In the genomic region with DNA sequence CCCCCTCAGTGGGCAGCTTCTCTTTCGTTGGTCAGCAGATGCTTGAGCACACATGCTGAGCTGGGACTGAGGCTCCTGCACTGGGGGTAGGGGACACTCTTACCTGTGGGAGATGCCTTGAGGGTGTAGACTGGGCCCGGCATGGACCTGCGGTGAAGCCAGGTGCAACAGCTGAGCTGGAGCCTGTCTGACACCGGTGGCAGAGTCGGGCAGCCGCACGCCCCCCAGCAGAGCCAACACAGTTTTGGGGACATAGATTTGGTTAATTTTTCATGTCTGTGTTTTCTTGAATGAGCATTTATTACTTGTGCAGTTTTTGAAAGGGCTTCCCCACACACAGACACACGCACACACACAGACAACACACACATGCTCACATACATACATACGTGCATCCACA, we compare ENCODE assay signal across 26 cellular contexts. TPM values are rescaled to one million over a fixed set of nuclear protein-coding genes. Genes with fewer than 3 reads are reported as not detected.
DNase-seq lines count a peak whose midpoint lies in the region; ATAC-seq, FAIRE-seq and TF ChIP-seq lines count a peak whose summit lies in the region.
"Had no signal": no experiment of that assay in that cellular context is flagged by ENCODE, and none has a peak within 500 bp of the region (broad histone marks: within the 10 kb centered on the region; RNA-seq: fewer than 3 reads in every experiment).

No MANE protein-coding gene starts in this region.

- in situ Hi-C loops in IMR-90 (cut with MboI; ENCODE audit: low sequenced_read_pairs) = loop anchor here (25.0 kb wide), 1 partner anchor 349 kb away; a partner anchor contains a TSS

- TF ChIP-seq CTCF in A549 (IDR thresholded peaks at IDR 0.05) (no peak), IMR-90 (conservative IDR thresholded peaks at IDR 0.05; ENCODE audit: low read depth, low read length) (no peak), bronchial epithelial cell (IDR thresholded peaks at IDR 0.05; ENCODE audit: insufficient read depth, low read length, severe bottlenecking) (no peak), progenitor cell of endocrine pancreas (IDR thresholded peaks at IDR 0.05; ENCODE audit: unreplicated experiment) (no peak), prostate gland (IDR thresholded peaks at IDR 0.05) (no peak), stomach (IDR thresholded peaks at IDR 0.05) (no peak)

- no peaks in the 10 kb centered on the region for H3K36me3 ChIP-seq in IMR-90 (ENCODE audit: control insufficient read depth, insufficient read depth, low read length)
- H3K36me3 ChIP-seq in bronchial epithelial cell (ENCODE audit: control insufficient read depth, insufficient read depth, low read length) = no peaks in the 10 kb centered on the region
- no peaks in the 10 kb centered on the region for H3K36me3 ChIP-seq in prostate gland
- H3K36me3 ChIP-seq in stomach = no peaks in the 10 kb centered on the region

- peak overlapping the region; percentile 84 for H2AFZ ChIP-seq in IMR-90 (replicated peaks; ENCODE audit: low read length, poor library complexity)

- H2AK5ac ChIP-seq in IMR-90 (ENCODE audit: low read depth, low read length) = peak overlapping the region; percentile 37

- H3K4me3 Mint-ChIP-seq in progenitor cell of endocrine pancreas (ENCODE audit: low read depth) = no peak overlapping the region
- H3K4me3 Mint-ChIP-seq: CD8-positive, alpha-beta T cell had no signal

- H3K9me3 ChIP-seq in A549 (no peaks in the 10 kb centered on the region), IMR-90 (ENCODE audit: control insufficient read depth, insufficient read depth, low read length) (no peaks in the 10 kb centered on the region), prostate gland (no peaks in the 10 kb centered on the region), stomach (no peaks in the 10 kb centered on the region)

- H3K4me1 ChIP-seq in A549 (peaks cover 28% of the 10 kb centered on the region), IMR-90 (ENCODE audit: control insufficient read depth, insufficient read depth, low read length) (peaks cover 12% of the 10 kb centered on the region), prostate gland (replicated peaks) (peaks cover 7% of the 10 kb centered on the region), stomach (peaks cover 15 to 33% (median 32%) of the 10 kb centered on the region in 4 donors)

- peak overlapping the region in 1 of 2 experiments; percentile 25; a peak in 1 of 4 replicates for H4K8ac ChIP-seq in IMR-90 (ENCODE audit: low read depth in 2 of 2, low read length in 2 of 2)

- H3K14ac ChIP-seq in IMR-90 (replicated peaks; ENCODE audit: low read depth, low read length) = no peak overlapping the region

- ATAC-seq in A549 (no peak), IMR-90 (ENCODE audit: low read depth) (no peak)
- no peak for ATAC-seq in activated CD4-positive, CD25-positive, alpha-beta regulatory T cell treated with anti-CD3 and anti-CD28 coated beads, Interleukin-2, amount 50 U/mL, for 24 hours
- ATAC-seq: CD8-positive, alpha-beta T cell; HCT116 had no signal

- no peak overlapping the region for H4K91ac ChIP-seq in IMR-90 (ENCODE audit: insufficient read depth, low read depth, low read length)

- no peak for DNase-seq in A549 (ENCODE audit: low read depth in 1 of 2, low spot score in 1 of 2)
- DNase-seq in IMR-90 = no peak
- DNase-seq in bronchial epithelial cell (ENCODE audit: low read depth) = no peak
- no peak for DNase-seq in progenitor cell of endocrine pancreas (ENCODE audit: low spot score, unreplicated experiment)
- DNase-seq in prostate gland (ENCODE audit: low spot score) = no peak
- DNase-seq in stomach = no peak
- DNase-seq: AML-193; C1 segment of cervical spinal cord; CD8-positive, alpha-beta T cell; DMS 273 treated with DMSO at 0.1 percent for 48 hours; DND-41; Karpas-422; NCI-H1092; NCI-H1436 treated with DMSO at 0.1 percent for 48 hours; NCI-H187 treated with DMSO at 0.1 percent for 48 hours; NCI-H2107; NCI-H446; NCI-H526; RPMI8226; SHP77 treated with DMSO at 0.1 percent for 48 hours had no signal

- H3K4me3 ChIP-seq in A549 (no peak overlapping the region), IMR-90 (ENCODE audit: insufficient read depth, low read depth, low read length) (no peak overlapping the region), bronchial epithelial cell (ENCODE audit: low read depth, low read length) (no peak overlapping the region), prostate gland (no peak overlapping the region), stomach (no peak overlapping the region)

- no peak overlapping the region for H4K5ac ChIP-seq in IMR-90 (ENCODE audit: low read depth, low read length)

- no peak overlapping the region for H3K23ac ChIP-seq in IMR-90 (ENCODE audit: low read depth, low read length)

- H2AK9ac ChIP-seq in IMR-90 (replicated peaks; ENCODE audit: low read depth, low read length, poor library complexity) = peak overlapping the region; percentile 81

- H3K4me1 Mint-ChIP-seq in progenitor cell of endocrine pancreas (ENCODE audit: low read depth) = peaks cover 6% of the 10 kb centered on the region

- H3K27me3 Mint-ChIP-seq in progenitor cell of endocrine pancreas = peaks cover 41% of the 10 kb centered on the region

- H3K27ac ChIP-seq in A549 = peak overlapping the region; percentile 69 to 85; a peak in 4 of 6 replicates
- no peak overlapping the region for H3K27ac ChIP-seq in IMR-90 (ENCODE audit: insufficient read depth, low read length)
- no peak overlapping the region for H3K27ac ChIP-seq in prostate gland
- H3K27ac ChIP-seq in stomach = no peak overlapping the region

- CTCF ChIA-PET in A549 (lab: Yijun Ruan, JAX) = interaction anchor here (1.3 to 1.8 kb wide), 4 partner anchors 9 to 121 kb away, joined by 4 to 8 read pairs (median 5); a partner anchor contains a TSS
- CTCF ChIA-PET in IMR-90 (lab: Yijun Ruan, JAX) = interaction anchor here (1.3 kb wide), 1 partner anchor 10 kb away, joined by 3 read pairs; a partner anchor contains a TSS

- no peak overlapping the region for H2BK20ac ChIP-seq in IMR-90 (ENCODE audit: low read depth, low read length)

- peaks cover 9% of the 10 kb centered on the region for H3K9me1 ChIP-seq in IMR-90 (ENCODE audit: insufficient read depth, low read length)

- peak overlapping the region; percentile 77; the same call in 1 of the 2 replicates for H3K4ac ChIP-seq in IMR-90 (ENCODE audit: low read depth, low read length)

- H2BK15ac ChIP-seq in IMR-90 (ENCODE audit: low read depth, low read length) = no peak overlapping the region; the same call in 2 of the 3 replicates

- H2BK5ac ChIP-seq in IMR-90 (ENCODE audit: low read depth, low read length, poor library complexity, severe bottlenecking) = no peak overlapping the region

- H3K79me1 ChIP-seq in IMR-90 (ENCODE audit: low read depth in 1 of 2, low read length in 2 of 2) = no peaks in the 10 kb centered on the region

- no peak overlapping the region for H3K18ac ChIP-seq in IMR-90 (ENCODE audit: low read depth, low read length)

- peak overlapping the region; percentile 78 for H3K27ac Mint-ChIP-seq in progenitor cell of endocrine pancreas
- H3K27ac Mint-ChIP-seq: CD8-positive, alpha-beta T cell had no signal

- no peaks in the 10 kb centered on the region for H4K20me1 ChIP-seq in IMR-90 (ENCODE audit: insufficient read depth, low read length)

- 96% methylated on average over 8 of the region's 9 CpGs for WGBS in A549 (ENCODE audit: missing lambda C conversion rate)
- 83% methylated on average over 1 of the region's 9 CpGs; no CpG with 5 or more reads in 1 of the 2 experiments for WGBS in IMR-90 (ENCODE audit: extremely low coverage in 2 of 2, insufficient read length in 1 of 2), 2 experiments
- WGBS in prostate gland = 84% methylated on average over 9 of the region's 9 CpGs
- 80 to 92% (median 87%) methylated on average over 9 of the region's 9 CpGs for WGBS in stomach, 5 donors

- dilution Hi-C loops in IMR-90 (cut with HindIII; ENCODE audit: low sequenced_read_pairs, unreplicated experiment) = no loop called here

- POLR2A ChIA-PET in A549 (lab: Yijun Ruan, JAX) = no interaction called here
- POLR2A ChIA-PET in IMR-90 (lab: Charles Lee; ENCODE audit: unreplicated experiment) = no interaction called here

- no peaks in the 10 kb centered on the region for H3K36me3 Mint-ChIP-seq in progenitor cell of endocrine pancreas (ENCODE audit: insufficient read depth)
- H3K36me3 Mint-ChIP-seq: CD8-positive, alpha-beta T cell had no signal

- H3K9ac ChIP-seq in IMR-90 (ENCODE audit: low read depth, low read length) = no peak overlapping the region

- TF ChIP-seq RAD21 in A549 (conservative IDR thresholded peaks at IDR 0.05 in 1 of 2, IDR thresholded peaks at IDR 0.05 in 1 of 2) (no peak), IMR-90 (IDR thresholded peaks at IDR 0.05; ENCODE audit: low read length) (no peak)

- H3K9me3 Mint-ChIP-seq in progenitor cell of endocrine pancreas (ENCODE audit: low read depth) = no peaks in the 10 kb centered on the region
- H3K9me3 Mint-ChIP-seq: CD8-positive, alpha-beta T cell had no signal

- TF ChIP-seq EP300 in A549 (IDR thresholded peaks at IDR 0.05) (no peak), stomach (IDR thresholded peaks at IDR 0.05) (no peak)

- FAIRE-seq in A549 (lab: Jason Lieb, UNC) (no peak), bronchial epithelial cell (lab: Jason Lieb, UNC) (peak; percentile 55)
- FAIRE-seq: GM12892 had no signal

- H3K4me2 ChIP-seq in A549 (no peak overlapping the region), IMR-90 (ENCODE audit: low read depth, low read length) (no peak overlapping the region)

- peak overlapping the region; percentile 75; the same call in 1 of the 2 replicates for H2BK120ac ChIP-seq in IMR-90 (ENCODE audit: low read depth, low read length)

- H3K27me3 ChIP-seq in IMR-90 (ENCODE audit: control insufficient read depth, insufficient read depth, low read length) (peaks cover 5% of the 10 kb centered on the region; the same call in 1 of the 2 replicates), bronchial epithelial cell (ENCODE audit: control insufficient read depth, insufficient read depth, low read length) (no peaks in the 10 kb centered on the region), prostate gland (replicated peaks; ENCODE audit: insufficient read depth) (no peaks in the 10 kb centered on the region), stomach (peaks cover 0 to 100% (median 36%) of the 10 kb centered on the region in 3 donors)

- intact Hi-C loops in IMR-90 (cut with micrococcal nuclease) (no loop called here), prostate gland (cut with DNase I) (no loop called here), stomach (cut with DNase I; ENCODE audit: low total_unique reads) (no loop called here)

- TF ChIP-seq POLR2A in A549 (IDR thresholded peaks at IDR 0.05; ENCODE audit: low read length) (no peak), IMR-90 (IDR thresholded peaks at IDR 0.05; ENCODE audit: low read depth, low read length) (no peak), prostate gland (IDR thresholded peaks at IDR 0.05) (no peak), stomach (IDR thresholded peaks at IDR 0.05) (no peak)

- H3K56ac ChIP-seq in IMR-90 (ENCODE audit: extremely low read depth, insufficient read depth, low read length) = no peak overlapping the region

- BruUV-seq in IMR-90 (replicated peaks; lab: Mats Ljungman, UMichigan) = no TSS peak

RNA-seq across cellular contexts. Expression of a gene that starts 5.9 kb away (rescaled TPM):
- not detected in 2 replicates for polyA plus RNA-seq in A549 (2011; rRNA removed)
- not detected in 2 replicates for polyA plus RNA-seq in A549 (2012; cell fraction: cytosol; rRNA removed)
- polyA plus RNA-seq in A549 (2012; cell fraction: nucleus; rRNA removed) = 0.04 and 0.07 TPM in 2 replicates
- polyA plus RNA-seq in A549 (2017; fragmentation: RNase III; extraction: RNeasy Plus Mini Kit Qiagen cat#74134 plus additional on column Dnase treatment) = not detected in 3 replicates
- not detected in 2 replicates for polyA minus RNA-seq in A549 (2011; rRNA and poly(A)+ RNA removed)
- not detected in 2 replicates for total RNA-seq in IMR-90 (2012; rRNA removed)
- not detected in 2 replicates for polyA plus RNA-seq in IMR-90 (2012; rRNA removed)
- polyA plus RNA-seq in IMR-90 (2012; cell fraction: cytosol; rRNA removed) = 0.08 TPM in 1 of 2 replicates, not detected in the other
- 0.22 and 0.33 TPM in 2 replicates for polyA plus RNA-seq in IMR-90 (2012; cell fraction: nucleus; rRNA removed; ENCODE audit: low replicate concordance)
- 2.9 and 3.8 TPM in 2 replicates for total RNA-seq in bronchial epithelial cell
- total RNA-seq in progenitor cell of endocrine pancreas = 0.36 TPM in 1 of 2 replicates, not detected in the other
- total RNA-seq in prostate gland = 1 to 10 TPM in 1 of 2 donors, not detected in 1; 2.6 TPM
- total RNA-seq in stomach = 1 to 10 TPM in 1 of 5 donors, not detected in 4; 9.6 TPM
- under 1 TPM in 1 of 3 donors, not detected in 2; 0.25 TPM for polyA plus RNA-seq in stomach
- total RNA-seq: A172; CD8-positive, alpha-beta T cell; H4 had no signal
- polyA plus RNA-seq: AG04450 had no signal

RNA-seq across cellular contexts. Expression of a gene that starts 9.6 kb away (rescaled TPM):
- polyA plus RNA-seq in A549 (2011; rRNA removed) (8.1 and 8.3 TPM in 2 replicates), A549 (2017; fragmentation: RNase III; extraction: RNeasy Plus Mini Kit Qiagen cat#74134 plus additional on column Dnase treatment) (13.4 to 16.1 TPM (median 13.8 TPM) in 3 replicates), IMR-90 (2012; rRNA removed) (18.5 and 23.3 TPM in 2 replicates), stomach (10 to 100 TPM in 2 of 3 donors, 1 to 10 TPM in 1; 7.6 to 17.2 (median 15.6) TPM)
- 14.2 and 14.9 TPM in 2 replicates for polyA plus RNA-seq in A549 (2012; cell fraction: cytosol; rRNA removed)
- polyA plus RNA-seq in A549 (2012; cell fraction: nucleus; rRNA removed) = 61.3 and 73.3 TPM in 2 replicates
- 13.1 and 27.0 TPM in 2 replicates for polyA minus RNA-seq in A549 (2011; rRNA and poly(A)+ RNA removed)
- total RNA-seq in IMR-90 (2012; rRNA removed) (14.0 and 15.3 TPM in 2 replicates), bronchial epithelial cell (29.2 and 29.3 TPM in 2 replicates), progenitor cell of endocrine pancreas (42.5 and 45.4 TPM in 2 replicates), prostate gland (10 to 100 TPM; 27.0 to 69.5 TPM), stomach (10 to 100 TPM in 4 of 5 donors, 1 to 10 TPM in 1; 6.4 to 86.0 (median 27.9) TPM)
- polyA plus RNA-seq in IMR-90 (2012; cell fraction: cytosol; rRNA removed) = 18.5 and 21.4 TPM in 2 replicates
- polyA plus RNA-seq in IMR-90 (2012; cell fraction: nucleus; rRNA removed; ENCODE audit: low replicate concordance) = 113 and 229 TPM in 2 replicates

RNA-seq across cellular contexts. Expression of a gene that starts 20.2 kb away (rescaled TPM):
- polyA plus RNA-seq in A549 (2011; rRNA removed) (0.16 and 0.29 TPM in 2 replicates), A549 (2017; fragmentation: RNase III; extraction: RNeasy Plus Mini Kit Qiagen cat#74134 plus additional on column Dnase treatment) (0.22 to 0.31 TPM (median 0.25 TPM) in 3 replicates), IMR-90 (2012; rRNA removed) (4.2 and 4.6 TPM in 2 replicates), stomach (100 to 1,000 TPM in 1 of 3 donors, 10 to 100 TPM in 2; 58.0 to 128 (median 64.8) TPM)
- polyA plus RNA-seq in A549 (2012; cell fraction: cytosol; rRNA removed) = 0.16 and 0.25 TPM in 2 replicates
- polyA plus RNA-seq in A549 (2012; cell fraction: nucleus; rRNA removed) = 1.2 and 1.6 TPM in 2 replicates
- 0.29 and 0.34 TPM in 2 replicates for polyA minus RNA-seq in A549 (2011; rRNA and poly(A)+ RNA removed)
- total RNA-seq in IMR-90 (2012; rRNA removed) (1.3 and 1.7 TPM in 2 replicates), bronchial epithelial cell (10.4 and 11.1 TPM in 2 replicates), progenitor cell of endocrine pancreas (0.41 and 0.75 TPM in 2 replicates), prostate gland (100 to 1,000 TPM in 1 of 2 donors, 10 to 100 TPM in 1; 83.3 to 105 TPM), stomach (100 to 1,000 TPM in 3 of 5 donors, 10 to 100 TPM in 2; 33.2 to 413 (median 301) TPM)
- 3.1 and 5.7 TPM in 2 replicates for polyA plus RNA-seq in IMR-90 (2012; cell fraction: cytosol; rRNA removed)
- polyA plus RNA-seq in IMR-90 (2012; cell fraction: nucleus; rRNA removed; ENCODE audit: low replicate concordance) = 32.3 and 65.2 TPM in 2 replicates

RNA-seq across cellular contexts. Expression of a gene that starts 50.6 kb away (rescaled TPM):
- polyA plus RNA-seq in A549 (2011; rRNA removed) (4.4 and 6.6 TPM in 2 replicates), A549 (2017; fragmentation: RNase III; extraction: RNeasy Plus Mini Kit Qiagen cat#74134 plus additional on column Dnase treatment) (14.7 to 17.4 TPM (median 16.4 TPM) in 3 replicates), IMR-90 (2012; rRNA removed) (22.3 and 23.0 TPM in 2 replicates), stomach (10 to 100 TPM; 18.9 to 23.8 (median 20.9) TPM)
- polyA plus RNA-seq in A549 (2012; cell fraction: cytosol; rRNA removed) = 14.3 and 19.8 TPM in 2 replicates
- polyA plus RNA-seq in A549 (2012; cell fraction: nucleus; rRNA removed) = 29.8 and 31.3 TPM in 2 replicates
- polyA minus RNA-seq in A549 (2011; rRNA and poly(A)+ RNA removed) = 4.5 and 5.9 TPM in 2 replicates
- total RNA-seq in IMR-90 (2012; rRNA removed) (8.1 and 10.9 TPM in 2 replicates), bronchial epithelial cell (5.2 and 6.8 TPM in 2 replicates), progenitor cell of endocrine pancreas (32.0 and 36.4 TPM in 2 replicates), prostate gland (10 to 100 TPM; 20.3 to 25.8 TPM), stomach (100 to 1,000 TPM in 1 of 5 donors, 10 to 100 TPM in 3, 1 to 10 TPM in 1; 8.5 to 668 (median 21.0) TPM)
- polyA plus RNA-seq in IMR-90 (2012; cell fraction: cytosol; rRNA removed) = 23.1 and 35.9 TPM in 2 replicates
- 23.6 and 41.8 TPM in 2 replicates for polyA plus RNA-seq in IMR-90 (2012; cell fraction: nucleus; rRNA removed; ENCODE audit: low replicate concordance)

RNA-seq across cellular contexts. Expression of a gene that starts 59.9 kb away (rescaled TPM):
- polyA plus RNA-seq in A549 (2011; rRNA removed) (0.10 and 0.16 TPM in 2 replicates), A549 (2017; fragmentation: RNase III; extraction: RNeasy Plus Mini Kit Qiagen cat#74134 plus additional on column Dnase treatment) (0.18 to 0.44 TPM (median 0.21 TPM) in 3 replicates), IMR-90 (2012; rRNA removed) (1.9 and 2.4 TPM in 2 replicates), stomach (10 to 100 TPM in 1 of 3 donors, under 1 TPM in 2; 0.75 to 24.9 (median 0.76) TPM)
- polyA plus RNA-seq in A549 (2012; cell fraction: cytosol; rRNA removed) = 0.49 and 0.61 TPM in 2 replicates
- 1.8 and 2.8 TPM in 2 replicates for polyA plus RNA-seq in A549 (2012; cell fraction: nucleus; rRNA removed)
- polyA minus RNA-seq in A549 (2011; rRNA and poly(A)+ RNA removed) = 0.29 and 0.44 TPM in 2 replicates
- total RNA-seq in IMR-90 (2012; rRNA removed) (0.18 and 0.28 TPM in 2 replicates), bronchial epithelial cell (64.2 and 93.2 TPM in 2 replicates), progenitor cell of endocrine pancreas (0.13 TPM in 1 of 2 replicates, not detected in the other), prostate gland (10 to 100 TPM; 29.8 to 41.0 TPM), stomach (1 to 10 TPM in 2 of 5 donors, under 1 TPM in 1, not detected in 2; 0.55 to 4.5 (median 1.3) TPM)
- 1.4 and 2.4 TPM in 2 replicates for polyA plus RNA-seq in IMR-90 (2012; cell fraction: cytosol; rRNA removed)
- 7.8 and 21.5 TPM in 2 replicates for polyA plus RNA-seq in IMR-90 (2012; cell fraction: nucleus; rRNA removed; ENCODE audit: low replicate concordance)
- total RNA-seq: A172 had no signal

Comparison
In these comparisons a context has a peak if more than half of its experiments do, and no peak if none do; other contexts are left out.
1. H3K27ac ChIP-seq: peak in A549 (2 of 2); none in IMR-90 (single experiment), prostate gland (0 of 2) and stomach (0 of 5).